ENCODE assay signal across 1 cellular context in the genomic region with DNA sequence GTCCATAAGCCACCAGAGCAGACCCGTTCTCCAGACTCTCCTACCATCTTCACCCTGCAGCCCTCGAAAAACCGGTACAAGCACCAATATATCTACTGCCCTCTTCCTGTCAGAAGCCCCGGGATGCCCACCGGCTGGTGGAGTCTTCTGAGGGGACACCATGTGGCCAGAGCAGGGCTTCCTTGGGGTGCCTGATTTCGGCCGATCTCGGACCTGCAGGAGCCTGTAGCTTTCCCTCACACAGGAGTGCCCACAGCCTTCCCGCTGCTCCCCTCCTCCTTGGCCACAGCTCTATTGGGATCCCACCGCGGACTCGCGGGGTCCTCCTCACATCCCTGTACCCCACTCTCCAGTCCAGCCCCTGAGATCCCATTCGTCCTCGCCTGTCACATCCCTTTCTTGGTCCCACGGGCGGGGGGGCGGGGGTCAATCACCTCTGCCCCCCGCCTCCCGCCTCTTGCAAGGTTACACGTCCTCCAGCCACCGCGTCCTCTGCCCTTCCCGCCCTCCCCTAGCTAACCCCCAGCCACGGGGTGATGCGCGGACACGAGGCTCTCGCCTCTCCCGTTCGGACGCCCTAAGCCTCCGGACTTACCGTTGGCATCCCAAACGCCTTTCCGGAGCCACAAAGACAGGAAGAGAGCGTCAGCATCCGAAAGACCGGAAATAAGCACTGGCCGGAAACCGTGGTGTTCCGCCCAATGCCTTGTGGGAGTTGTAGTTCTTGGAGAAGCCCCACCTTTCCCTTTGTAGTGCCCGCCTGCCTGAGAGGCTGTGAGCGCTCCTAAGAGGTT.
TF ChIP-seq lines count a peak whose summit lies in the region.

A gene (minus strand): TSS at position 659 of the 794 bp plus-strand sequence. CDS start 784 bp downstream, outside the sequence.

TF ChIP-seq in H1, 55 proteins besides CTCF, POLR2A, EP300 and RAD21:
- TF ChIP-seq SIX5 (IDR thresholded peaks at IDR 0.05; ENCODE audit: low read depth, low read length) (peak; percentile 88), SIRT6 (IDR thresholded peaks at IDR 0.05; ENCODE audit: low read length) (no peak), CHD1 (IDR thresholded peaks at IDR 0.05; ENCODE audit: low read depth, low read length) (no peak), JUND (IDR thresholded peaks at IDR 0.05; ENCODE audit: low read length) (no peak), POLR2AphosphoS5 (IDR thresholded peaks at IDR 0.05; ENCODE audit: low read depth, low read length) (peak; percentile 45; the same call in 1 of the 2 replicates), SP2 (IDR thresholded peaks at IDR 0.05; ENCODE audit: low read length) (no peak), GABPA (IDR thresholded peaks at IDR 0.05; ENCODE audit: borderline replicate concordance, insufficient read depth, low read length) (peak; percentile 97), HDAC2 (IDR thresholded peaks at IDR 0.05; ENCODE audit: borderline replicate concordance in 1 of 2, low read depth in 2 of 2, low read length in 2 of 2) (peak in 1 of 2 experiments; percentile 72; a peak in 1 of 4 replicates), KDM1A (IDR thresholded peaks at IDR 0.05; ENCODE audit: borderline replicate concordance, low read length) (no peak), CEBPB (IDR thresholded peaks at IDR 0.05; ENCODE audit: low read depth, low read length) (no peak), SAP30 (IDR thresholded peaks at IDR 0.05; ENCODE audit: insufficient read depth, insufficient replicate concordance, low read length) (peak; percentile 93), TAF1 (IDR thresholded peaks at IDR 0.05; ENCODE audit: low read depth, low read length) (peak; percentile 68; the same call in 1 of the 2 replicates), JUN (IDR thresholded peaks at IDR 0.05; ENCODE audit: low read depth, low read length) (no peak), PHF8 (conservative IDR thresholded peaks at IDR 0.05; ENCODE audit: low read depth, low read length) (peak; percentile 55; the same call in 1 of the 2 replicates), ZNF274 (IDR thresholded peaks at IDR 0.05; ENCODE audit: borderline replicate concordance, extremely low read depth, low read length) (no peak), RFX5 (IDR thresholded peaks at IDR 0.05; ENCODE audit: borderline replicate concordance, low read depth, low read length) (no peak), MAFK (IDR thresholded peaks at IDR 0.05; ENCODE audit: low read depth, low read length) (no peak), TBP (IDR thresholded peaks at IDR 0.05; ENCODE audit: low read depth, low read length) (no peak; the same call in 1 of the 2 replicates), EZH2 (IDR thresholded peaks at IDR 0.05; ENCODE audit: low read depth, low read length, severe bottlenecking) (no peak), FOSL1 (IDR thresholded peaks at IDR 0.05; ENCODE audit: insufficient read depth, low read depth, low read length) (no peak), SIN3A (conservative IDR thresholded peaks at IDR 0.05 in 1 of 2, IDR thresholded peaks at IDR 0.05 in 1 of 2; ENCODE audit: low read depth in 1 of 2, low read length in 2 of 2) (peak; percentile 52 to 82; a peak in 2 of 4 replicates), TEAD4 (IDR thresholded peaks at IDR 0.05; ENCODE audit: low read depth, low read length) (no peak), BRCA1 (IDR thresholded peaks at IDR 0.05; ENCODE audit: low read depth, low read length) (no peak)
- TF ChIP-seq, protein P1, sequence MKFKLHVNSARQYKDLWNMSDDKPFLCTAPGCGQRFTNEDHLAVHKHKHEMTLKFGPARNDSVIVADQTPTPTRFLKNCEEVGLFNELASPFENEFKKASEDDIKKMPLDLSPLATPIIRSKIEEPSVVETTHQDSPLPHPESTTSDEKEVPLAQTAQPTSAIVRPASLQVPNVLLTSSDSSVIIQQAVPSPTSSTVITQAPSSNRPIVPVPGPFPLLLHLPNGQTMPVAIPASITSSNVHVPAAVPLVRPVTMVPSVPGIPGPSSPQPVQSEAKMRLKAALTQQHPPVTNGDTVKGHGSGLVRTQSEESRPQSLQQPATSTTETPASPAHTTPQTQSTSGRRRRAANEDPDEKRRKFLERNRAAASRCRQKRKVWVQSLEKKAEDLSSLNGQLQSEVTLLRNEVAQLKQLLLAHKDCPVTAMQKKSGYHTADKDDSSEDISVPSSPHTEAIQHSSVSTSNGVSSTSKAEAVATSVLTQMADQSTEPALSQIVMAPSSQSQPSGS (IDR thresholded peaks at IDR 0.05; ENCODE audit: low read length): no peak
- TF ChIP-seq, protein P2, sequence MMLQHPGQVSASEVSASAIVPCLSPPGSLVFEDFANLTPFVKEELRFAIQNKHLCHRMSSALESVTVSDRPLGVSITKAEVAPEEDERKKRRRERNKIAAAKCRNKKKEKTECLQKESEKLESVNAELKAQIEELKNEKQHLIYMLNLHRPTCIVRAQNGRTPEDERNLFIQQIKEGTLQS (IDR thresholded peaks at IDR 0.05; ENCODE audit: insufficient read depth, low read depth, low read length): no peak
- TF ChIP-seq, protein P3, sequence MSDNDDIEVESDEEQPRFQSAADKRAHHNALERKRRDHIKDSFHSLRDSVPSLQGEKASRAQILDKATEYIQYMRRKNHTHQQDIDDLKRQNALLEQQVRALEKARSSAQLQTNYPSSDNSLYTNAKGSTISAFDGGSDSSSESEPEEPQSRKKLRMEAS (IDR thresholded peaks at IDR 0.05): peak; percentile 51; the same call in 1 of the 2 replicates
